ENCODE assay signal across 1 cellular context in the genomic region with DNA sequence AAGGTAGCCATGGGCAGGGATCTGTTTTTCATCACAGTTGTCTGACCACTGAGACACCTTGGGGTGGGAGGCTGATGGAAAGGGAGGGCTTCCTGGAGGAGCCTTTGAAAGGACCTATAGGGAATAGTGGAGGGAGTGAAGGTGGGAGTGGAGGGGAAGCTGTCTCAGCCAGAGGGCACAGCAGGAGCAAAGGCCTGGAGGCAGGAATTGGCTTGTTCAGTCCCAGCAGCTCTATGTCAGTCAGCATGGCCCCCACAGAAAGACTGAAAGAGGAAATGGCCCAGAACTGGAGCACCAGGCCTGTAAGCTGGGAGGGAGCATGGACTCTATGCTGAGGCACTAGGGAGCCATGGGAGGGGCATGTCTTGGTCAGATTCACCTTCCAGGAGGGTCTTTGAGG.
TF ChIP-seq lines count a peak whose summit lies in the region.

No MANE protein-coding gene starts in this region.

TF ChIP-seq in H1, 55 proteins besides CTCF, POLR2A, EP300 and RAD21:
- TF ChIP-seq SP2 (IDR thresholded peaks at IDR 0.05; ENCODE audit: low read length) = no peak
- no peak for TF ChIP-seq ASH2L (IDR thresholded peaks at IDR 0.05; ENCODE audit: low read length)
- no peak for TF ChIP-seq RNF2 (IDR thresholded peaks at IDR 0.05; ENCODE audit: borderline replicate concordance, low read depth, low read length, missing control alignments, poor library complexity, severe bottlenecking)
- no peak for TF ChIP-seq RFX5 (IDR thresholded peaks at IDR 0.05; ENCODE audit: borderline replicate concordance, low read depth, low read length)
- TF ChIP-seq TBP (IDR thresholded peaks at IDR 0.05; ENCODE audit: low read depth, low read length) = no peak
- TF ChIP-seq POU5F1 (IDR thresholded peaks at IDR 0.05; ENCODE audit: low read depth, low read length) = no peak
- no peak for TF ChIP-seq PHF8 (conservative IDR thresholded peaks at IDR 0.05; ENCODE audit: low read depth, low read length)
- TF ChIP-seq, protein P1, sequence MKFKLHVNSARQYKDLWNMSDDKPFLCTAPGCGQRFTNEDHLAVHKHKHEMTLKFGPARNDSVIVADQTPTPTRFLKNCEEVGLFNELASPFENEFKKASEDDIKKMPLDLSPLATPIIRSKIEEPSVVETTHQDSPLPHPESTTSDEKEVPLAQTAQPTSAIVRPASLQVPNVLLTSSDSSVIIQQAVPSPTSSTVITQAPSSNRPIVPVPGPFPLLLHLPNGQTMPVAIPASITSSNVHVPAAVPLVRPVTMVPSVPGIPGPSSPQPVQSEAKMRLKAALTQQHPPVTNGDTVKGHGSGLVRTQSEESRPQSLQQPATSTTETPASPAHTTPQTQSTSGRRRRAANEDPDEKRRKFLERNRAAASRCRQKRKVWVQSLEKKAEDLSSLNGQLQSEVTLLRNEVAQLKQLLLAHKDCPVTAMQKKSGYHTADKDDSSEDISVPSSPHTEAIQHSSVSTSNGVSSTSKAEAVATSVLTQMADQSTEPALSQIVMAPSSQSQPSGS (IDR thresholded peaks at IDR 0.05; ENCODE audit: low read length) = no peak
- TF ChIP-seq, protein P2, sequence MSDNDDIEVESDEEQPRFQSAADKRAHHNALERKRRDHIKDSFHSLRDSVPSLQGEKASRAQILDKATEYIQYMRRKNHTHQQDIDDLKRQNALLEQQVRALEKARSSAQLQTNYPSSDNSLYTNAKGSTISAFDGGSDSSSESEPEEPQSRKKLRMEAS (IDR thresholded peaks at IDR 0.05) = no peak
